In the genomic region with DNA sequence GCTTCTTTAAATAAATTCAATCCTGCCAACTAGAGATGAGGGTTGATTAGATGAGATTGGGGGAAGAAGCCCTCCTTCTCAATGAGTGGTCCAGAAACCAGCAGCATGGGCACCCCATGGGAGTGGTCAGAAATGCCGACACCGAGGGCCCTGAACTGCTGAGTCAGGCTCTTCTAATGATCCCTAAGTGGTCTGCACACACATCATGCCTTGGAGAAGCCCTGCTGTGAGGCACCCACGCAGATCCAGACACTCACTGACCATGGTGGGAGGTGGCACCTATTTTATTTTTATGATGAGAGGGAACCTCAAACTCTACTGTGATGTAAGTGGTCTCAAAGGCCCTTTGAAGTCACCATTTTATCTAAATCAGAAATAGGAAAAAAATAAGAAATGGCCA, we compare ENCODE assay signal across 17 cellular contexts.
DNase-seq lines count a peak whose midpoint lies in the region; ATAC-seq, FAIRE-seq and TF ChIP-seq lines count a peak whose summit lies in the region.
"Had no signal": no experiment of that assay in that cellular context is flagged by ENCODE, and none has a peak within 500 bp of the region (broad histone marks: within the 10 kb centered on the region; RNA-seq: fewer than 3 reads in every experiment).

No MANE protein-coding gene starts in this region.

- TF ChIP-seq RAD21 in IMR-90 (IDR thresholded peaks at IDR 0.05; ENCODE audit: low read length), result no peak
- no peak for TF ChIP-seq RAD21 in K562 (CRISPR knock-in tag; conservative IDR thresholded peaks at IDR 0.05 in 1 of 2, IDR thresholded peaks at IDR 0.05 in 1 of 2)

- H3K9me1 ChIP-seq in IMR-90 (ENCODE audit: insufficient read depth, low read length), result no peaks in the 10 kb centered on the region
- H3K9me1 ChIP-seq in K562 (ENCODE audit: control insufficient read depth, insufficient read depth, low read length), result no peaks in the 10 kb centered on the region

- H3K18ac ChIP-seq in IMR-90 (ENCODE audit: low read depth, low read length), result no peak overlapping the region

- in situ Hi-C loops in IMR-90 (cut with MboI; ENCODE audit: low sequenced_read_pairs) (no loop called here), K562 (cut with MboI) (no loop called here)

- no peak overlapping the region for H2BK5ac ChIP-seq in IMR-90 (ENCODE audit: low read depth, low read length, poor library complexity, severe bottlenecking)

- FAIRE-seq in K562 (lab: Jason Lieb, UNC), result peak; percentile 60
- FAIRE-seq: H54 had no signal

- no peaks in the 10 kb centered on the region; the same call in 1 of the 2 replicates for H3K27me3 ChIP-seq in IMR-90 (ENCODE audit: control insufficient read depth, insufficient read depth, low read length)
- no peaks in the 10 kb centered on the region for H3K27me3 ChIP-seq in K562 (ENCODE audit: control insufficient read depth in 2 of 2, insufficient read depth in 2 of 2, low read length in 2 of 2)
- no peaks in the 10 kb centered on the region for H3K27me3 ChIP-seq in lung (ENCODE audit: control insufficient read depth, insufficient read depth)
- H3K27me3 ChIP-seq in thyroid gland, result no peaks in the 10 kb centered on the region
- H3K27me3 ChIP-seq: esophagus muscularis mucosa, ovary, vagina had no signal

- DNase-seq in IMR-90 (no peak), K562 (ENCODE audit: extremely low read depth in 1 of 4, low spot score in 3 of 4) (peak; percentile 47 to 62 (median 54)), lung (ENCODE audit: low spot score) (no peak), thyroid gland (peak; percentile 42 to 51), DMS114 treated with DMSO at 0.1 percent for 48 hours (lab: John Stamatoyannopoulos, UW; ENCODE audit: unreplicated experiment) (no peak), cerebellum (ENCODE audit: low spot score) (no peak)
- DNase-seq: activated CD4-positive, alpha-beta T cell treated with anti-CD3 and anti-CD28 coated beads for 48 hours; activated T-cell treated with anti-CD3 and anti-CD28 coated beads, Interleukin-2, amount 50 U/mL, for 24 hours; CD8-positive, alpha-beta T cell; KG1; NCI-H146; ovary had no signal

- CTCF ChIA-PET in IMR-90 (lab: Yijun Ruan, JAX) (no interaction called here), K562 (lab: Yijun Ruan, JAX; ENCODE audit: low intra/inter-chr PET ratio) (no interaction called here)

- no peak overlapping the region for H2BK20ac ChIP-seq in IMR-90 (ENCODE audit: low read depth, low read length)

- no peak overlapping the region for H3K56ac ChIP-seq in IMR-90 (ENCODE audit: extremely low read depth, insufficient read depth, low read length)

- H2AK5ac ChIP-seq in IMR-90 (ENCODE audit: low read depth, low read length), result no peak overlapping the region

- no peaks in the 10 kb centered on the region for H3K79me1 ChIP-seq in IMR-90 (ENCODE audit: low read depth in 1 of 2, low read length in 2 of 2)

- H3K27ac ChIP-seq in IMR-90 (ENCODE audit: insufficient read depth, low read length) (no peak overlapping the region), K562 (ENCODE audit: extremely low read depth, low read depth, low read length) (no peak overlapping the region), lung (ENCODE audit: low read depth in 1 of 2, low read length in 1 of 2) (peak overlapping the region in 1 of 2 donors; percentile 72), thyroid gland (peak overlapping the region; percentile 89 to 97 (median 96))
- H3K27ac ChIP-seq: RWPE1, vagina had no signal

- no peak overlapping the region for H2BK120ac ChIP-seq in IMR-90 (ENCODE audit: low read depth, low read length)

- no peaks in the 10 kb centered on the region for H3K36me3 ChIP-seq in IMR-90 (ENCODE audit: control insufficient read depth, insufficient read depth, low read length)
- H3K36me3 ChIP-seq in K562 (ENCODE audit: control insufficient read depth, insufficient read depth, low read length), result no peaks in the 10 kb centered on the region
- H3K36me3 ChIP-seq in lung (ENCODE audit: control insufficient read depth in 2 of 2, insufficient read depth in 2 of 2, low read length in 2 of 2), result no peaks in the 10 kb centered on the region
- H3K36me3 ChIP-seq in thyroid gland, result no peaks in the 10 kb centered on the region
- H3K36me3 ChIP-seq: esophagus muscularis mucosa, ovary, vagina had no signal

- no peak for TF ChIP-seq EP300 in K562 (IDR thresholded peaks at IDR 0.05; ENCODE audit: low read length)

- H3K9ac ChIP-seq in IMR-90 (ENCODE audit: low read depth, low read length), result no peak overlapping the region
- H3K9ac ChIP-seq in K562 (ENCODE audit: insufficient read depth in 1 of 2, low read depth in 2 of 2, low read length in 2 of 2), result no peak overlapping the region

- POLR2A ChIA-PET in IMR-90 (lab: Charles Lee; ENCODE audit: unreplicated experiment), result no interaction called here
- POLR2A ChIA-PET in K562 (lab: Yijun Ruan, JAX), result interaction anchor here (1.1 to 1.4 kb wide), 3 partner anchors 18 to 165 kb away, joined by 3 to 9 read pairs (median 3); no protein-coding TSS in a partner anchor

- H3K4me2 ChIP-seq in IMR-90 (ENCODE audit: low read depth, low read length) (no peak overlapping the region), K562 (ENCODE audit: insufficient read depth, low read length) (no peak overlapping the region)

- no peak overlapping the region for H4K91ac ChIP-seq in IMR-90 (ENCODE audit: insufficient read depth, low read depth, low read length)

- H3K4me1 ChIP-seq in IMR-90 (ENCODE audit: control insufficient read depth, insufficient read depth, low read length) (no peaks in the 10 kb centered on the region), K562 (replicated peaks in 1 of 2; ENCODE audit: control insufficient read depth in 2 of 2, insufficient read depth in 2 of 2, low read length in 2 of 2) (peaks cover 10 to 21% of the 10 kb centered on the region in 2 experiments; a peak in 3 of 5 replicates), lung (ENCODE audit: control insufficient read depth in 2 of 2, insufficient read depth in 2 of 2, low read length in 2 of 2) (peaks cover 5 to 8% of the 10 kb centered on the region in 2 donors), thyroid gland (peaks cover 22 to 26% of the 10 kb centered on the region in 2 donors)
- H3K4me1 ChIP-seq: vagina had no signal

- no peak for ATAC-seq in IMR-90 (ENCODE audit: low read depth)
- ATAC-seq in K562, result peak; percentile 63
- peak; percentile 66 for ATAC-seq in lung (ENCODE audit: insufficient read depth, low FRiP score)
- no peak for ATAC-seq in GM18520 (IDR thresholded peaks at IDR 0.05; ENCODE audit: unreplicated experiment)
- ATAC-seq: CD8-positive, alpha-beta T cell had no signal

- H4K8ac ChIP-seq in IMR-90 (ENCODE audit: low read depth in 2 of 2, low read length in 2 of 2), result no peak overlapping the region

- intact Hi-C loops in IMR-90 (cut with micrococcal nuclease) (no loop called here), K562 (cut with micrococcal nuclease) (no loop called here), thyroid gland (cut with DNase I) (no loop called here)

- no peak overlapping the region for H4K5ac ChIP-seq in IMR-90 (ENCODE audit: low read depth, low read length)

- H3K4ac ChIP-seq in IMR-90 (ENCODE audit: low read depth, low read length), result no peak overlapping the region

- TF ChIP-seq CTCF in IMR-90 (conservative IDR thresholded peaks at IDR 0.05; ENCODE audit: low read depth, low read length) (no peak), K562 (IDR thresholded peaks at IDR 0.05 in 2 of 3, conservative IDR thresholded peaks at IDR 0.05 in 1 of 3; ENCODE audit: insufficient read depth in 2 of 3, low read depth in 1 of 3, low read length in 3 of 3) (no peak), lung (IDR thresholded peaks at IDR 0.05; ENCODE audit: control extremely low read depth, extremely low read depth) (no peak), thyroid gland (IDR thresholded peaks at IDR 0.05) (no peak)

- no peak overlapping the region for H3K14ac ChIP-seq in IMR-90 (replicated peaks; ENCODE audit: low read depth, low read length)

- H2AFZ ChIP-seq in IMR-90 (replicated peaks; ENCODE audit: low read length, poor library complexity), result no peak overlapping the region
- peak overlapping the region; percentile 64 for H2AFZ ChIP-seq in K562 (ENCODE audit: low read depth, low read length)

- H3K9me3 ChIP-seq in IMR-90 (ENCODE audit: control insufficient read depth, insufficient read depth, low read length), result no peaks in the 10 kb centered on the region
- no peaks in the 10 kb centered on the region; the same call in 1 of the 2 replicates for H3K9me3 ChIP-seq in K562 (replicated peaks; ENCODE audit: control insufficient read depth, insufficient read depth, low read depth, low read length)
- peaks cover 0 to 2% of the 10 kb centered on the region in 2 donors for H3K9me3 ChIP-seq in lung (ENCODE audit: control insufficient read depth in 2 of 2, insufficient read depth in 1 of 2, low read length in 1 of 2)
- no peaks in the 10 kb centered on the region for H3K9me3 ChIP-seq in thyroid gland
- H3K9me3 ChIP-seq: ovary, vagina had no signal

- dilution Hi-C loops in IMR-90 (cut with HindIII; ENCODE audit: low sequenced_read_pairs, unreplicated experiment), result no loop called here

- H3K79me2 ChIP-seq in K562 (ENCODE audit: control insufficient read depth, insufficient read depth, low read length), result no peaks in the 10 kb centered on the region

- BruUV-seq in IMR-90 (replicated peaks; lab: Mats Ljungman, UMichigan) (no TSS peak), K562 (replicated peaks; lab: Mats Ljungman, UMichigan) (no TSS peak)

- H3K23ac ChIP-seq in IMR-90 (ENCODE audit: low read depth, low read length), result no peak overlapping the region

- no peak overlapping the region for H2BK15ac ChIP-seq in IMR-90 (ENCODE audit: low read depth, low read length)

- no peaks in the 10 kb centered on the region for H4K20me1 ChIP-seq in IMR-90 (ENCODE audit: insufficient read depth, low read length)
- no peaks in the 10 kb centered on the region for H4K20me1 ChIP-seq in K562 (replicated peaks; ENCODE audit: control insufficient read depth, insufficient read depth, low read length)

- TF ChIP-seq POLR2A in IMR-90 (IDR thresholded peaks at IDR 0.05; ENCODE audit: low read depth, low read length) (no peak), K562 (conservative IDR thresholded peaks at IDR 0.05) (no peak), thyroid gland (IDR thresholded peaks at IDR 0.05) (no peak)

- H2AK9ac ChIP-seq in IMR-90 (replicated peaks; ENCODE audit: low read depth, low read length, poor library complexity), result no peak overlapping the region

- 70% methylated on average over 2 of the region's 3 CpGs; no CpG with 5 or more reads in 1 of the 2 experiments for WGBS in IMR-90 (ENCODE audit: extremely low coverage in 2 of 2, insufficient read length in 1 of 2), 2 experiments
- WGBS in K562 (ENCODE audit: insufficient coverage, low coverage, missing lambda C conversion rate), result 7% methylated on average over 3 of the region's 3 CpGs
- 58 to 65% methylated on average over 3 of the region's 3 CpGs for WGBS in lung, 2 donors
- 36 to 42% methylated on average over 3 of the region's 3 CpGs for WGBS in thyroid gland, 2 donors

- no peak overlapping the region for H3K4me3 ChIP-seq in IMR-90 (ENCODE audit: insufficient read depth, low read depth, low read length)
- H3K4me3 ChIP-seq in K562, result no peak overlapping the region
- no peak overlapping the region for H3K4me3 ChIP-seq in lung
- H3K4me3 ChIP-seq in thyroid gland (replicated peaks in 1 of 3), result no peak overlapping the region
- H3K4me3 ChIP-seq: esophagus muscularis mucosa, ovary, vagina had no signal

TF ChIP-seq in IMR-90, 13 proteins besides CTCF, POLR2A, EP300 and RAD21 (continues in another document):
- peak; percentile 59 for TF ChIP-seq MAFK (IDR thresholded peaks at IDR 0.05; ENCODE audit: low read depth, low read length)

TF ChIP-seq in K562, 482 proteins besides CTCF, POLR2A, EP300 and RAD21 (continues in another document):
- no peak for TF ChIP-seq ZNF217 (CRISPR knock-in tag; IDR thresholded peaks at IDR 0.05)

Comparison
In these comparisons a context has a peak if more than half of its experiments do, and no peak if none do; other contexts are left out.
1. ATAC-seq: peak in K562 (single experiment) and lung (single experiment); none in IMR-90 (single experiment) and GM18520 (single experiment).
2. DNase-seq: peak in K562 (4 of 4) and thyroid gland (2 of 2); none in IMR-90 (single experiment), lung (single experiment), DMS114 treated with DMSO at 0.1 percent for 48 hours (single experiment) and cerebellum (single experiment).
3. H3K27ac ChIP-seq: peak in thyroid gland (3 of 3); none in IMR-90 (single experiment) and K562 (single experiment).